ENCODE assay signal across 8 cellular contexts in the genomic region with DNA sequence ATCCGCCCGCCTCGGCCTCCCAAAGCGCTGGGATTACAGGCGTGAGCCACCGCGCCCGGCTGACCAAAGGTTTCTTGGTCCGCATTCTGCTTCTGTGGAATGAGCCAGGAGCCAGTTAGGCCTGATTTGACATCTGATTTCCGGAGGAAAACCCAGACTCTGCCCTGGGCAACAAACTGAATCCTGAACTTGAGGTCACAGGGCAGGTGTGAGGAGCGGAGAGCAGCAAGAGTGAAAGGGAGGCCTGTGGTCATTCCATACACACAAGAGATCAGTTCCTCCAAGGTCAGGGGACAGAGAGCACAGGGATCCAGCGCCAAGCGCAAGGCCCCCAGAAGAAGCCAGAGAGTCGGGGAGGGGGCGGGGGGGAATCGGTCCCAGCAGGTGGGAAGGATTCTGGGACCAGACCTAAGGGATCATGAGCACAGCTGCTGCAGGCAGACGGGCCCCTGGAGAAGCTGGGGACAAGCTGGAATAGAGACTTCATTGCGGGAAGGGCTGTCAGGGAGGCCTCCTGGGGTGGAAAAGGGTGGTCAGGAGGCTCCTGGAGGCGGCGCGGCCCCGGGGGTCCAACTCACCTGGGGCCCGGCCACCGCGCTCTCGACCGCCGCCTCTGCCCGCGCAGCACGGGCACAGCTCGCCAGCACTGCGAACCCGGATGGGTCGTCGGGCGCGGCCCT. TPM values are rescaled to one million over a fixed set of nuclear protein-coding genes. Genes with fewer than 3 reads are reported as not detected.
DNase-seq lines count a peak whose midpoint lies in the region; ATAC-seq, FAIRE-seq and TF ChIP-seq lines count a peak whose summit lies in the region.

No MANE protein-coding gene starts in this region.

- peaks cover 26% of the 10 kb centered on the region for H3K79me2 ChIP-seq in astrocyte (ENCODE audit: insufficient read depth, low read length)

- peaks cover 13% of the 10 kb centered on the region for H4K20me1 ChIP-seq in astrocyte (ENCODE audit: insufficient read depth, low read length)

- peaks cover 7 to 10% of the 10 kb centered on the region in 2 donors for H3K36me3 Mint-ChIP-seq in CD4-positive, alpha-beta memory T cell
- H3K36me3 Mint-ChIP-seq in astrocyte (ENCODE audit: low read depth, unreplicated experiment), result no peaks in the 10 kb centered on the region

- peaks cover 11% of the 10 kb centered on the region for H3K4me1 ChIP-seq in CD4-positive, alpha-beta memory T cell (ENCODE audit: insufficient read depth, low read length)
- H3K4me1 ChIP-seq in astrocyte (ENCODE audit: insufficient read depth, low read length) (peaks cover 7% of the 10 kb centered on the region), suprapubic skin (peaks cover 31% of the 10 kb centered on the region)

- WGBS in suprapubic skin, result 48% methylated on average over 15 of the region's 38 CpGs

- TF ChIP-seq POLR2A in suprapubic skin (IDR thresholded peaks at IDR 0.05), result no peak

- TF ChIP-seq EP300 in suprapubic skin (IDR thresholded peaks at IDR 0.05), result no peak

- H3K4me3 Mint-ChIP-seq in CD4-positive, alpha-beta memory T cell, result peak overlapping the region; percentile 96 to 100 (median 98)
- peak overlapping the region; percentile 85 for H3K4me3 Mint-ChIP-seq in astrocyte (ENCODE audit: unreplicated experiment)

- no peaks in the 10 kb centered on the region for H3K27me3 ChIP-seq in CD4-positive, alpha-beta memory T cell (ENCODE audit: insufficient read depth, low read length)
- no peaks in the 10 kb centered on the region for H3K27me3 ChIP-seq in astrocyte (ENCODE audit: insufficient read depth, low read length)
- H3K27me3 ChIP-seq in kidney epithelial cell (ENCODE audit: control insufficient read depth, insufficient read depth, low read length), result no peaks in the 10 kb centered on the region
- no peaks in the 10 kb centered on the region for H3K27me3 ChIP-seq in suprapubic skin

- peak overlapping the region; percentile 84 for H2AFZ ChIP-seq in astrocyte (ENCODE audit: low read depth, low read length)

- DNase-seq in CD4-positive, alpha-beta memory T cell, result no peak
- DNase-seq in astrocyte (ENCODE audit: low read depth) (no peak), kidney epithelial cell (ENCODE audit: low read depth) (no peak), suprapubic skin (ENCODE audit: low spot score in 2 of 2) (no peak), RKO (ENCODE audit: low spot score) (no peak)
- no peak for DNase-seq in effector CD4-positive, alpha-beta T cell

- H3K4me1 Mint-ChIP-seq in CD4-positive, alpha-beta memory T cell, result peaks cover 12 to 37% (median 24%) of the 10 kb centered on the region in 4 donors
- peaks cover 10% of the 10 kb centered on the region for H3K4me1 Mint-ChIP-seq in astrocyte (ENCODE audit: low read depth, unreplicated experiment)

- no peaks in the 10 kb centered on the region for H3K9me3 ChIP-seq in CD4-positive, alpha-beta memory T cell (ENCODE audit: control insufficient read depth in 1 of 2, low read length in 2 of 2)
- no peaks in the 10 kb centered on the region for H3K9me3 ChIP-seq in astrocyte (ENCODE audit: insufficient read depth, low read depth, low read length)
- H3K9me3 ChIP-seq in suprapubic skin, result no peaks in the 10 kb centered on the region

- intact Hi-C loops in CD4-positive, alpha-beta memory T cell (cut with micrococcal nuclease), result loop anchor here (1.0 to 5.0 kb wide), 3 partner anchors 33 to 732 kb away; partner anchors contain the start of genes EMC6, TAX1BP3 and UBE2G1

- peak; percentile 30 for ATAC-seq in HG03064 (IDR thresholded peaks at IDR 0.05; ENCODE audit: low read depth, unreplicated experiment)
- no peak for ATAC-seq in HG03354 (IDR thresholded peaks at IDR 0.05; ENCODE audit: poor library complexity, severe bottlenecking, unreplicated experiment)

- H3K4me2 ChIP-seq in astrocyte (ENCODE audit: low read length), result peak overlapping the region; percentile 96

- H3K27ac Mint-ChIP-seq in CD4-positive, alpha-beta memory T cell, result peak overlapping the region; percentile 17 to 91 (median 69)
- no peak overlapping the region for H3K27ac Mint-ChIP-seq in astrocyte (ENCODE audit: unreplicated experiment)

- H3K9ac ChIP-seq in astrocyte (ENCODE audit: low read length), result peak overlapping the region; percentile 85

- peak overlapping the region; percentile 98 for H3K27ac ChIP-seq in CD4-positive, alpha-beta memory T cell (ENCODE audit: low read depth, low read length)
- H3K27ac ChIP-seq in astrocyte (ENCODE audit: low read depth, low read length) (peak overlapping the region; percentile 93), suprapubic skin (peak overlapping the region; percentile 99)

- H3K4me3 ChIP-seq in CD4-positive, alpha-beta memory T cell (ENCODE audit: low read length in 2 of 2), result peak overlapping the region; percentile 73 to 99
- H3K4me3 ChIP-seq in astrocyte (ENCODE audit: insufficient read depth, low read depth, low read length), result peak overlapping the region; percentile 73
- peak overlapping the region; percentile 97 for H3K4me3 ChIP-seq in kidney epithelial cell (ENCODE audit: low read depth, low read length)
- H3K4me3 ChIP-seq in suprapubic skin, result peak overlapping the region; percentile 75

- CTCF ChIA-PET in CD4-positive, alpha-beta memory T cell (lab: Charles Lee; ENCODE audit: partially characterized antibody), result interaction anchor here (1.1 to 2.3 kb wide), 5 partner anchors 9 to 788 kb away, joined by 3 to 9 read pairs (median 5); no protein-coding TSS in a partner anchor

- no peak for FAIRE-seq in astrocyte (lab: Jason Lieb, UNC)

- TF ChIP-seq CTCF in astrocyte (IDR thresholded peaks at IDR 0.05; ENCODE audit: insufficient read depth, low read depth, low read length), result no peak
- no peak for TF ChIP-seq CTCF in kidney epithelial cell (IDR thresholded peaks at IDR 0.05; ENCODE audit: insufficient read depth, low read length, poor library complexity, severe bottlenecking)
- TF ChIP-seq CTCF in suprapubic skin (IDR thresholded peaks at IDR 0.05), result no peak

- H3K36me3 ChIP-seq in CD4-positive, alpha-beta memory T cell (ENCODE audit: insufficient read depth, low read length), result no peaks in the 10 kb centered on the region
- no peaks in the 10 kb centered on the region for H3K36me3 ChIP-seq in astrocyte (ENCODE audit: insufficient read depth, low read length)
- H3K36me3 ChIP-seq in kidney epithelial cell (ENCODE audit: control insufficient read depth, insufficient read depth, low read length), result peaks cover 1% of the 10 kb centered on the region
- peaks cover 12% of the 10 kb centered on the region for H3K36me3 ChIP-seq in suprapubic skin

- POLR2A ChIA-PET in CD4-positive, alpha-beta memory T cell (lab: Charles Lee; ENCODE audit: partially characterized antibody), result interaction anchor here (0.9 to 2.3 kb wide), 12 partner anchors 8 to 1866 kb away, joined by 3 to 8 read pairs (median 4); partner anchors contain the start of genes CYB5D2, EMC6, NCBP3 and TAX1BP3

- no peaks in the 10 kb centered on the region for H3K27me3 Mint-ChIP-seq in CD4-positive, alpha-beta memory T cell
- no peaks in the 10 kb centered on the region for H3K27me3 Mint-ChIP-seq in astrocyte (ENCODE audit: low read depth, unreplicated experiment)

- H3K9me3 Mint-ChIP-seq in CD4-positive, alpha-beta memory T cell, result no peaks in the 10 kb centered on the region
- H3K9me3 Mint-ChIP-seq in astrocyte (ENCODE audit: unreplicated experiment), result no peaks in the 10 kb centered on the region

RNA-seq across cellular contexts. Expression of gene SHPK, which starts 0.4 kb away (rescaled TPM):
- 10 to 100 TPM; 10.7 to 11.6 TPM for total RNA-seq in CD4-positive, alpha-beta memory T cell
- polyA plus RNA-seq in CD4-positive, alpha-beta memory T cell, result 1 to 10 TPM; 5.8 to 6.0 TPM
- total RNA-seq in astrocyte (6.8 and 7.8 TPM in 2 replicates), kidney epithelial cell (16.0 and 17.5 TPM in 2 replicates), suprapubic skin (10 to 100 TPM; 19.0 to 21.9 (median 20.4) TPM)

RNA-seq across cellular contexts. Expression of gene CTNS, which starts 0.9 kb away (rescaled TPM):
- 10 to 100 TPM; 11.6 to 12.0 TPM for total RNA-seq in CD4-positive, alpha-beta memory T cell
- polyA plus RNA-seq in CD4-positive, alpha-beta memory T cell, result 1 to 10 TPM; 7.7 to 8.0 TPM
- total RNA-seq in astrocyte, result 5.8 and 6.5 TPM in 2 replicates
- 49.4 and 55.4 TPM in 2 replicates for total RNA-seq in kidney epithelial cell
- total RNA-seq in suprapubic skin, result 10 to 100 TPM; 19.9 to 34.6 (median 26.1) TPM

RNA-seq across cellular contexts. Expression of gene TRPV1, which starts 26.4 kb away (rescaled TPM):
- total RNA-seq in CD4-positive, alpha-beta memory T cell, result 1 to 10 TPM; 8.1 to 8.8 TPM
- polyA plus RNA-seq in CD4-positive, alpha-beta memory T cell, result under 1 TPM in 1 of 2 donors, not detected in 1; 0.46 TPM
- total RNA-seq in astrocyte (4.3 and 5.2 TPM in 2 replicates), kidney epithelial cell (2.0 and 2.2 TPM in 2 replicates), suprapubic skin (10 to 100 TPM in 2 of 4 donors, 1 to 10 TPM in 2; 3.2 to 15.8 (median 7.1) TPM)

RNA-seq across cellular contexts. Expression of gene TAX1BP3, which starts 32.8 kb away (rescaled TPM):
- total RNA-seq in CD4-positive, alpha-beta memory T cell, result 10 to 100 TPM; 12.7 to 13.2 TPM
- 10 to 100 TPM; 28.2 to 32.3 TPM for polyA plus RNA-seq in CD4-positive, alpha-beta memory T cell
- total RNA-seq in astrocyte (193 and 194 TPM in 2 replicates), kidney epithelial cell (398 and 497 TPM in 2 replicates), suprapubic skin (100 to 1,000 TPM; 103 to 245 (median 202) TPM)

RNA-seq across cellular contexts. Expression of gene EMC6, which starts 33.0 kb away (rescaled TPM):
- 10 to 100 TPM; 27.8 to 29.4 TPM for total RNA-seq in CD4-positive, alpha-beta memory T cell
- 100 to 1,000 TPM in 1 of 2 donors, 10 to 100 TPM in 1; 75.7 to 104 TPM for polyA plus RNA-seq in CD4-positive, alpha-beta memory T cell
- total RNA-seq in astrocyte (49.7 and 52.2 TPM in 2 replicates), kidney epithelial cell (24.9 and 30.0 TPM in 2 replicates), suprapubic skin (10 to 100 TPM in 3 of 4 donors, 1 to 10 TPM in 1; 3.3 to 17.6 (median 10.4) TPM)
